ENCODE assay signal across 31 cellular contexts in genomic region chr5:67341478-67341877, GRCh38.
"Had no signal": no experiment of that assay in that cellular context is flagged by ENCODE, and none has a peak within 500 bp of the region (broad histone marks: within the 10 kb centered on the region; RNA-seq: fewer than 3 reads in every experiment).

No MANE protein-coding gene starts in this region.

- ATAC-seq: activated CD4-positive, CD25-positive, alpha-beta regulatory T cell treated with anti-CD3 and anti-CD28 coated beads, Interleukin-2, amount 50 U/mL, for 24 hours; activated naive CD4-positive, alpha-beta T cell treated with anti-CD3 and anti-CD28 coated beads, Interleukin-2, amount 50 U/mL, for 72 hours; activated T-cell treated with anti-CD3 and anti-CD28 coated beads, Interleukin-2, amount 50 U/mL, for 72 hours; effector memory CD8-positive, alpha-beta T cell; foreskin keratinocyte; gastrocnemius medialis; heart left ventricle; T-helper 17 cell had no signal

- DNase-seq: activated B cell treated with CpG ODN at 0.5 μM for 24 hours; activated CD4-positive, alpha-beta memory T cell treated with anti-CD3 and anti-CD28 coated beads, Interleukin-2, amount 10 ng/mL, durations not matched to agents 7 days and 5 days; activated CD4-positive, alpha-beta T cell treated with anti-CD3 and anti-CD28 coated beads, Interleukin-2, amount 10 ng/mL, durations not matched to agents 7 days and 5 days; activated CD4-positive, alpha-beta T cell treated with anti-CD3 and anti-CD28 coated beads, Interleukin-2, amount 50 U/mL, for 4 hours; activated CD8-positive, alpha-beta memory T cell treated with anti-CD3 and anti-CD28 coated beads, Interleukin-2, amount 50 U/mL, for 48 hours; activated gamma-delta T cell; activated naive CD4-positive, alpha-beta T cell; activated naive CD4-positive, alpha-beta T cell treated with anti-CD3 and anti-CD28 coated beads, Interleukin-2, amount 10 ng/mL, durations not matched to agents 7 days and 5 days; activated naive CD8-positive, alpha-beta T cell treated with anti-CD3 and anti-CD28 coated beads, Interleukin-2, amount 10 ng/mL, durations not matched to agents 7 days and 5 days; activated T-cell treated with anti-CD3 and anti-CD28 coated beads for 4 hours; activated T-cell treated with anti-CD3 and anti-CD28 coated beads, Interleukin-2, amount 50 U/mL, for 24 hours; activated T-cell treated with anti-CD3 and anti-CD28 coated beads, Interleukin-2, amount 50 U/mL, for 72 hours; anterior cingulate cortex; brain microvascular endothelial cell; cortex of kidney; dermis blood vessel endothelial cell; effector CD4-positive, alpha-beta T cell; effector memory CD8-positive, alpha-beta T cell; erythroblast; foreskin keratinocyte; gastrocnemius medialis; glutamatergic neuron; heart left ventricle; T-helper 17 cell; T1000; WERI-Rb-1 had no signal

- FAIRE-seq: astrocyte, bronchial epithelial cell, colon had no signal
